ENCODE assay signal across 14 cellular contexts in the genomic region with DNA sequence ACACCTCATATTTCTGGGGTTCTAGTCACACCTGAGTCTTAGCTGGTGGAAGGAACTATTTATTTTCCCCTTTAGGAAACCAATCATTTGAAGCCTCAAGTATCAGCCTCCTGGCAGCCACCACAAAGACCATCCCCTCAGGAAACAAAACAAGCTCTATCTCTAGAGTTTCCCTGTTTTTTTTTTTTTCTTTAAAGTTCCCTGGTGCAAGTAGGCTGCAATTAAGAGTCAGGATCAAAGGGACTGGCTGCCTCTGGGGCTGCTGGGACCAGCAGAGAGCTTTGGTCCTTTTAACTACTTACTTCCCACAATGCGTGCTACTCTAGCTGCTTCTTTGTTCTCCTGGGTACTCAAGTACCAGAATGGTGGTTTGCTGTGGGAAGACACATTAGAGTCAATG. TPM values are rescaled to one million over a fixed set of nuclear protein-coding genes. Genes with fewer than 3 reads are reported as not detected.
DNase-seq lines count a peak whose midpoint lies in the region; ATAC-seq and TF ChIP-seq lines count a peak whose summit lies in the region.
"Had no signal": no experiment of that assay in that cellular context is flagged by ENCODE, and none has a peak within 500 bp of the region (broad histone marks: within the 10 kb centered on the region; RNA-seq: fewer than 3 reads in every experiment).

No MANE protein-coding gene starts in this region.

- peaks cover 13% of the 10 kb centered on the region for H3K27me3 Mint-ChIP-seq in endothelial cell (ENCODE audit: unreplicated experiment)
- H3K27me3 Mint-ChIP-seq in nephron (ENCODE audit: low read depth) = no peaks in the 10 kb centered on the region
- no peaks in the 10 kb centered on the region for H3K27me3 Mint-ChIP-seq in activated CD4-positive, alpha-beta memory T cell treated with anti-CD3 and anti-CD28 coated beads, Interleukin-2, amount 10 ng/mL, durations not matched to agents 7 days and 5 days
- H3K27me3 Mint-ChIP-seq in activated T-cell treated with anti-CD3 and anti-CD28 coated beads, Interleukin-2, amount 50 U/mL, for 24 hours = no peaks in the 10 kb centered on the region

- H3K4me1 ChIP-seq in Panc1 (ENCODE audit: control insufficient read depth, insufficient read depth, low read length) (peaks cover 96% of the 10 kb centered on the region), stomach smooth muscle (ENCODE audit: control insufficient read depth, insufficient read depth, low read length) (peaks cover 59% of the 10 kb centered on the region)

- POLR2A ChIA-PET in Panc1 (lab: Charles Lee) = interaction anchor here (0.6 to 1.5 kb wide), 3 partner anchors 10 to 49 kb away, joined by 3 to 4 read pairs (median 3); a partner anchor contains a TSS
- POLR2A ChIA-PET in activated CD4-positive, alpha-beta memory T cell treated with anti-CD3 and anti-CD28 coated beads, Interleukin-2, amount 10 ng/mL, durations not matched to agents 7 days and 5 days (lab: Charles Lee) = no interaction called here

- no peaks in the 10 kb centered on the region for H3K27me3 ChIP-seq in Panc1 (ENCODE audit: control insufficient read depth, insufficient read depth, low read length)
- no peaks in the 10 kb centered on the region for H3K27me3 ChIP-seq in stomach smooth muscle (ENCODE audit: control insufficient read depth in 1 of 2, insufficient read depth in 2 of 2, low read length in 2 of 2)

- no peak overlapping the region for H3K9ac ChIP-seq in stomach smooth muscle (ENCODE audit: low read length in 2 of 2)

- H3K27ac ChIP-seq in Panc1 (ENCODE audit: low read length) (peak overlapping the region; percentile 100), stomach smooth muscle (ENCODE audit: low read length) (peak overlapping the region; percentile 31)

- H3K4me3 Mint-ChIP-seq in endothelial cell (ENCODE audit: unreplicated experiment) (peak overlapping the region; percentile 79), nephron (no peak overlapping the region)
- no peak overlapping the region for H3K4me3 Mint-ChIP-seq in activated CD4-positive, alpha-beta memory T cell treated with anti-CD3 and anti-CD28 coated beads, Interleukin-2, amount 10 ng/mL, durations not matched to agents 7 days and 5 days
- no peak overlapping the region for H3K4me3 Mint-ChIP-seq in activated T-cell treated with anti-CD3 and anti-CD28 coated beads, Interleukin-2, amount 50 U/mL, for 24 hours
- H3K4me3 Mint-ChIP-seq: H9 had no signal

- ATAC-seq in Panc1 = no peak

- CTCF ChIA-PET in Panc1 (lab: Charles Lee) = no interaction called here
- CTCF ChIA-PET in activated CD4-positive, alpha-beta memory T cell treated with anti-CD3 and anti-CD28 coated beads, Interleukin-2, amount 10 ng/mL, durations not matched to agents 7 days and 5 days (lab: Charles Lee) = interaction anchor here (1.3 to 1.4 kb wide), 2 partner anchors 9 to 11 kb away, joined by 3 read pairs; a partner anchor contains a TSS

- H3K9me3 ChIP-seq in Panc1 (ENCODE audit: control insufficient read depth, insufficient read depth, low read depth, low read length) (no peaks in the 10 kb centered on the region), stomach smooth muscle (ENCODE audit: control insufficient read depth in 2 of 2, low read length in 2 of 2) (no peaks in the 10 kb centered on the region)

- intact Hi-C loops in Panc1 (cut with micrococcal nuclease; ENCODE audit: unreplicated experiment) = no loop called here

- peaks cover 71% of the 10 kb centered on the region for H3K36me3 Mint-ChIP-seq in endothelial cell (ENCODE audit: low read depth, unreplicated experiment)
- H3K36me3 Mint-ChIP-seq in nephron (ENCODE audit: low read depth) = peaks cover 27% of the 10 kb centered on the region
- H3K36me3 Mint-ChIP-seq in activated CD4-positive, alpha-beta memory T cell treated with anti-CD3 and anti-CD28 coated beads, Interleukin-2, amount 10 ng/mL, durations not matched to agents 7 days and 5 days (ENCODE audit: low read depth) = peaks cover 16% of the 10 kb centered on the region
- H3K36me3 Mint-ChIP-seq in activated T-cell treated with anti-CD3 and anti-CD28 coated beads, Interleukin-2, amount 50 U/mL, for 24 hours (ENCODE audit: low read depth) = peaks cover 24% of the 10 kb centered on the region

- H3K9me3 Mint-ChIP-seq in endothelial cell (ENCODE audit: unreplicated experiment) = no peaks in the 10 kb centered on the region
- no peaks in the 10 kb centered on the region for H3K9me3 Mint-ChIP-seq in nephron
- no peaks in the 10 kb centered on the region for H3K9me3 Mint-ChIP-seq in activated CD4-positive, alpha-beta memory T cell treated with anti-CD3 and anti-CD28 coated beads, Interleukin-2, amount 10 ng/mL, durations not matched to agents 7 days and 5 days
- H3K9me3 Mint-ChIP-seq in activated T-cell treated with anti-CD3 and anti-CD28 coated beads, Interleukin-2, amount 50 U/mL, for 24 hours = no peaks in the 10 kb centered on the region

- H3K36me3 ChIP-seq in Panc1 (ENCODE audit: control insufficient read depth, insufficient read depth, low read length) (no peaks in the 10 kb centered on the region; the same call in 1 of the 2 replicates), stomach smooth muscle (ENCODE audit: control insufficient read depth in 2 of 2, insufficient read depth in 2 of 2, low read length in 2 of 2) (peaks cover 4 to 7% of the 10 kb centered on the region in 2 donors)

- BruUV-seq in Panc1 (replicated peaks; lab: Mats Ljungman, UMichigan) = no TSS peak

- H3K4me1 Mint-ChIP-seq in endothelial cell (ENCODE audit: unreplicated experiment) (peaks cover 97% of the 10 kb centered on the region), nephron (peaks cover 49% of the 10 kb centered on the region)
- H3K4me1 Mint-ChIP-seq in activated CD4-positive, alpha-beta memory T cell treated with anti-CD3 and anti-CD28 coated beads, Interleukin-2, amount 10 ng/mL, durations not matched to agents 7 days and 5 days = peaks cover 18% of the 10 kb centered on the region
- peaks cover 58% of the 10 kb centered on the region for H3K4me1 Mint-ChIP-seq in activated T-cell treated with anti-CD3 and anti-CD28 coated beads, Interleukin-2, amount 50 U/mL, for 24 hours (ENCODE audit: low read depth)

- no peak for TF ChIP-seq CTCF in Panc1 (IDR thresholded peaks at IDR 0.05)
- no peak for TF ChIP-seq CTCF in endothelial cell (IDR thresholded peaks at IDR 0.05; ENCODE audit: unreplicated experiment)
- no peak for TF ChIP-seq CTCF in nephron (IDR thresholded peaks at IDR 0.05; ENCODE audit: unreplicated experiment in 3 of 3)

- H3K4me3 ChIP-seq in Panc1 (ENCODE audit: low read depth in 2 of 2, low read length in 2 of 2) = no peak overlapping the region
- no peak overlapping the region for H3K4me3 ChIP-seq in stomach smooth muscle (ENCODE audit: low read length in 2 of 2)

- in situ Hi-C loops in Panc1 (cut with HindIII; ENCODE audit: low pct_unique_long_range_greater_than_20kb, low sequenced_read_pairs) = no loop called here

- H3K27ac Mint-ChIP-seq in endothelial cell (ENCODE audit: unreplicated experiment) (peak overlapping the region; percentile 83), nephron (peak overlapping the region; percentile 13 to 75 (median 29))
- H3K27ac Mint-ChIP-seq in activated CD4-positive, alpha-beta memory T cell treated with anti-CD3 and anti-CD28 coated beads, Interleukin-2, amount 10 ng/mL, durations not matched to agents 7 days and 5 days = no peak overlapping the region
- no peak overlapping the region for H3K27ac Mint-ChIP-seq in activated T-cell treated with anti-CD3 and anti-CD28 coated beads, Interleukin-2, amount 50 U/mL, for 24 hours
- H3K27ac Mint-ChIP-seq: H9 had no signal

- DNase-seq in Panc1 (ENCODE audit: low read depth, low spot score) = no peak
- no peak for DNase-seq in endothelial cell (ENCODE audit: low spot score)
- no peak for DNase-seq in NCI-H187 (lab: John Stamatoyannopoulos, UW)
- no peak for DNase-seq in activated CD4-positive, alpha-beta memory T cell treated with anti-CD3 and anti-CD28 coated beads, Interleukin-2, amount 10 ng/mL, durations not matched to agents 7 days and 5 days
- no peak for DNase-seq in activated T-cell treated with anti-CD3 and anti-CD28 coated beads, Interleukin-2, amount 50 U/mL, for 24 hours
- DNase-seq: COR-L47, H9, NCI-H1105 treated with DMSO at 0.1 percent for 48 hours, NCI-H1694 treated with DMSO at 0.1 percent for 48 hours, NCI-H526 treated with DMSO at 0.1 percent for 48 hours, RPMI8226, SIG-M5 had no signal

RNA-seq across cellular contexts. Expression of a gene that starts 11.4 kb away (rescaled TPM):
- total RNA-seq in Panc1 (2021; ENCODE audit: unreplicated experiment) (103 TPM), endothelial cell (ENCODE audit: unreplicated experiment) (137 TPM)
- polyA plus RNA-seq in Panc1 (2012; ENCODE audit: insufficient read length) = 42.3 TPM
- total RNA-seq in activated CD4-positive, alpha-beta memory T cell treated with anti-CD3 and anti-CD28 coated beads, Interleukin-2, amount 10 ng/mL, durations not matched to agents 7 days and 5 days = 10 to 100 TPM; 18.0 to 18.8 TPM

Comparison
In these comparisons a context has a peak if more than half of its experiments do, and no peak if none do; other contexts are left out.
1. H3K27ac Mint-ChIP-seq: peak in endothelial cell (single experiment) and nephron (3 of 3); none in activated CD4-positive, alpha-beta memory T cell treated with anti-CD3 and anti-CD28 coated beads, Interleukin-2, amount 10 ng/mL, durations not matched to agents 7 days and 5 days (single experiment) and activated T-cell treated with anti-CD3 and anti-CD28 coated beads, Interleukin-2, amount 50 U/mL, for 24 hours (single experiment).